ENCODE assay signal across 22 cellular contexts in the genomic region with DNA sequence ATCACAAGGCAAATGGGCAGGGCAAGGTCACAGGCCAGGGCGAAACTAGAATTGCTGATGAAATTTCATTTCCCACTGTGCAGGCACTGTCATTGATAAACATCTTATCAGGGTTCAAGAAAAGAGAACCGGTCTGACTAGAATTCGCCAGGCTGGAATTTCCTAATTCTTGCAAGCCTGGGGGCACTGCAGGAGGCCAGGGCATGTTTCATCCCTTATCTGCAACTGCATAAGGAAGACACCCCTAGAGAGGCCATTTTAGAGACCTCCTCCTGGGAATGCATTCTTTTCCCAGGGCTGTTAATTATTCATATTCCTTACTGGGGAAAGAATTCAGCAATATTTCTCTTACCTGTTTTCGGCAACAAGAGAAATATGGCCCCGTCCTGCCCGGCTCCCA.
"Had no signal": no experiment of that assay in that cellular context is flagged by ENCODE, and none has a peak within 500 bp of the region (broad histone marks: within the 10 kb centered on the region; RNA-seq: fewer than 3 reads in every experiment).

No MANE protein-coding gene starts in this region.

- H3K27me3 ChIP-seq: MG63 had no signal

- H3K4me3 ChIP-seq: MG63 had no signal

- H3K27ac ChIP-seq: RWPE1 had no signal

- H3K9ac ChIP-seq: SK-N-SH had no signal

- H3K9me3 ChIP-seq: MG63, SK-N-SH had no signal

- H3K36me3 ChIP-seq: MG63 had no signal

- DNase-seq: KBM-7; MG63; NCI-H1092; NCI-H1105 treated with DMSO at 0.1 percent for 48 hours; NCI-H1417 treated with DMSO at 0.1 percent for 48 hours; NCI-H146; NCI-H1694 treated with DMSO at 0.1 percent for 48 hours; NCI-H1930; NCI-H2081 treated with DMSO at 0.1 percent for 48 hours; NCI-H2171; NCI-H226; NCI-H446; NCI-H510A; NCI-H524 treated with DMSO at 0.1 percent for 48 hours; NCI-H69; NCI-H774; NK-92 treated with Interleukin-12 subunit alpha and Interleukin-12 subunit beta, amount 100 ng/mL, for 24 hours; PC-3; SHP77; SK-N-SH; SW 1271 had no signal

- H3K4me2 ChIP-seq: SK-N-SH had no signal
